In the genomic region with DNA sequence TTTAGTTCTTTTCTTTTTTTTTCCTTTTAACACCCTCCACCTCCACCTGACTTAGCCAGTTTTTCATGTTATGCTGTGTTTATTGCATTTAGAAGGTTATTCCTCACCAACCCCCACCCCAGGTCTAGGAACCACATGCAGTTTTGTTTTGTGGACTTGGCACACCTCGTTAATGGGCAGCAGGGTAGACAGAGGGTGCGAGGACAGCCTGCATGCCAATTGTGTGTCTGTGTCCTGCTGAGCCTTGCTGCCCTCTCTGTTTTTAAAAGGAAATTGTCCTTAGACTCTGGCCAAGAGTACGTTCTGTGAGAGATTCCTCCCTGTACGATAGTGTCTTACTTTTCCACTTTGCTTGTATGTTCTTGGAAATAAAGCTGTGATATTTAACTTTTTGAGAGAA, we compare ENCODE assay signal across 22 cellular contexts. TPM values are rescaled to one million over a fixed set of nuclear protein-coding genes. Genes with fewer than 3 reads are reported as not detected.
DNase-seq lines count a peak whose midpoint lies in the region; ATAC-seq, FAIRE-seq and TF ChIP-seq lines count a peak whose summit lies in the region.
"Had no signal": no experiment of that assay in that cellular context is flagged by ENCODE, and none has a peak within 500 bp of the region (broad histone marks: within the 10 kb centered on the region; RNA-seq: fewer than 3 reads in every experiment).

No MANE protein-coding gene starts in this region.

- intact Hi-C loops in HepG2 (cut with micrococcal nuclease; ENCODE audit: unreplicated experiment): no loop called here
- intact Hi-C loops in right lobe of liver (cut with DNase I): no loop called here
- intact Hi-C loops in left colon (cut with DNase I, micrococcal nuclease): no loop called here

- H3K9ac ChIP-seq in HepG2 (ENCODE audit: insufficient read depth, low read depth, low read length): no peak overlapping the region
- H3K9ac ChIP-seq: BLaER1 had no signal

- no peak for ATAC-seq in HepG2
- ATAC-seq in right lobe of liver: no peak
- peak; percentile 24 for ATAC-seq in left colon
- ATAC-seq in HG03432 (IDR thresholded peaks at IDR 0.05; ENCODE audit: unreplicated experiment): no peak
- ATAC-seq in HG03280 (IDR thresholded peaks at IDR 0.05; ENCODE audit: unreplicated experiment): no peak
- ATAC-seq in activated T-helper 17 cell treated with anti-CD3 and anti-CD28 coated beads, Interleukin-2, amount 50 U/mL, for 72 hours (replicated peaks): no peak
- ATAC-seq in HG03025 (IDR thresholded peaks at IDR 0.05; ENCODE audit: low FRiP score, unreplicated experiment): no peak
- ATAC-seq: activated CD4-positive, alpha-beta T cell treated with anti-CD3 and anti-CD28 coated beads for 36 hours; activated CD8-positive, alpha-beta memory T cell treated with anti-CD3 and anti-CD28 coated beads, Interleukin-2, amount 10 ng/mL, durations not matched to agents 7 days and 5 days; T-helper 17 cell had no signal

- no peaks in the 10 kb centered on the region for H4K20me1 ChIP-seq in HepG2 (ENCODE audit: insufficient read depth, low read length)

- peaks cover 13% of the 10 kb centered on the region for H3K4me1 ChIP-seq in HepG2 (ENCODE audit: insufficient read depth, low read length)
- peaks cover 0 to 81% (median 35%) of the 10 kb centered on the region in 4 donors for H3K4me1 ChIP-seq in right lobe of liver

- no peak overlapping the region for H3K4me3 ChIP-seq in HepG2 (replicated peaks in 1 of 3; ENCODE audit: insufficient read depth in 1 of 3, low read depth in 2 of 3, low read length in 3 of 3)
- no peak overlapping the region for H3K4me3 ChIP-seq in right lobe of liver
- H3K4me3 ChIP-seq: BLaER1, MG63, uterus had no signal

- H3K36me3 ChIP-seq in HepG2 (replicated peaks in 1 of 2; ENCODE audit: control insufficient read depth in 1 of 2, insufficient read depth in 2 of 2, low read length in 2 of 2): peaks cover 9 to 37% of the 10 kb centered on the region in 2 experiments; a peak in 4 of 5 replicates
- peaks cover 0 to 27% (median 9%) of the 10 kb centered on the region in 4 donors for H3K36me3 ChIP-seq in right lobe of liver
- H3K36me3 ChIP-seq: uterus had no signal

- H3K27ac ChIP-seq in HepG2 (ENCODE audit: extremely low read length, insufficient read depth, low read length) (no peak overlapping the region), right lobe of liver (peak overlapping the region in 1 of 3 donors; percentile 33)
- H3K27ac ChIP-seq: BLaER1, brain microvascular endothelial cell, uterus had no signal

- H3K9me3 ChIP-seq in HepG2 (ENCODE audit: low read length): no peaks in the 10 kb centered on the region
- no peaks in the 10 kb centered on the region for H3K9me3 ChIP-seq in right lobe of liver
- H3K9me3 ChIP-seq: BLaER1, MG63, uterus had no signal

- no peaks in the 10 kb centered on the region for H3K27me3 Mint-ChIP-seq in activated T-helper 17 cell treated with anti-CD3 and anti-CD28 coated beads, Interleukin-2, amount 50 U/mL, for 72 hours
- H3K27me3 Mint-ChIP-seq: activated CD4-positive, alpha-beta T cell treated with anti-CD3 and anti-CD28 coated beads for 36 hours; activated CD8-positive, alpha-beta memory T cell treated with anti-CD3 and anti-CD28 coated beads, Interleukin-2, amount 10 ng/mL, durations not matched to agents 7 days and 5 days; IgD-negative memory B cell; T-helper 17 cell had no signal

- BruUV-seq in HepG2 (replicated peaks; lab: Mats Ljungman, UMichigan): no TSS peak

- TF ChIP-seq EP300 in HepG2 (IDR thresholded peaks at IDR 0.05; ENCODE audit: low read depth in 2 of 2, low read length in 2 of 2): no peak
- no peak for TF ChIP-seq EP300 in HepG2 (CRISPR knock-in tag; IDR thresholded peaks at IDR 0.05; ENCODE audit: borderline replicate concordance)

- CTCF ChIA-PET in HepG2 (lab: Yijun Ruan, JAX; ENCODE audit: low intra/inter-chr PET ratio, low total read pairs): no interaction called here

- in situ Hi-C loops in HepG2 (cut with HindIII; ENCODE audit: extremely low pct_ligation_motif_present, low pct_unique_long_range_greater_than_20kb): no loop called here

- no peak for TF ChIP-seq POLR2A in HepG2 (IDR thresholded peaks at IDR 0.05; ENCODE audit: insufficient read depth in 1 of 2, low read depth in 2 of 2, low read length in 2 of 2)
- TF ChIP-seq POLR2A in right lobe of liver (IDR thresholded peaks at IDR 0.05): no peak

- H3K27me3 ChIP-seq in HepG2 (ENCODE audit: control insufficient read depth in 1 of 2, insufficient read depth in 2 of 2, low read length in 2 of 2) (no peaks in the 10 kb centered on the region), right lobe of liver (no peaks in the 10 kb centered on the region)
- H3K27me3 ChIP-seq: BLaER1, brain microvascular endothelial cell, MG63, uterus had no signal

- H3K79me2 ChIP-seq in HepG2 (ENCODE audit: insufficient read depth, low read length): peaks cover 66% of the 10 kb centered on the region

- FAIRE-seq in HepG2 (lab: Jason Lieb, UNC): no peak
- FAIRE-seq: endometrium, keratinocyte, small intestine had no signal

- peaks cover 58% of the 10 kb centered on the region for H3K36me3 Mint-ChIP-seq in activated T-helper 17 cell treated with anti-CD3 and anti-CD28 coated beads, Interleukin-2, amount 50 U/mL, for 72 hours (ENCODE audit: low read depth)

- no peak overlapping the region for H3K27ac Mint-ChIP-seq in activated T-helper 17 cell treated with anti-CD3 and anti-CD28 coated beads, Interleukin-2, amount 50 U/mL, for 72 hours
- H3K27ac Mint-ChIP-seq: activated CD4-positive, alpha-beta T cell treated with anti-CD3 and anti-CD28 coated beads for 36 hours; activated CD8-positive, alpha-beta memory T cell treated with anti-CD3 and anti-CD28 coated beads, Interleukin-2, amount 10 ng/mL, durations not matched to agents 7 days and 5 days; IgD-negative memory B cell had no signal

- TF ChIP-seq CTCF in HepG2 (CRISPR knock-in tag; IDR thresholded peaks at IDR 0.05): no peak
- no peak for TF ChIP-seq CTCF in right lobe of liver (IDR thresholded peaks at IDR 0.05)

- no peak overlapping the region for H3K4me2 ChIP-seq in HepG2 (ENCODE audit: low read depth, low read length)
- H3K4me2 ChIP-seq: BLaER1 had no signal

- H3K4me3 Mint-ChIP-seq in activated T-helper 17 cell treated with anti-CD3 and anti-CD28 coated beads, Interleukin-2, amount 50 U/mL, for 72 hours: no peak overlapping the region
- H3K4me3 Mint-ChIP-seq: activated CD4-positive, alpha-beta T cell treated with anti-CD3 and anti-CD28 coated beads for 36 hours; activated CD8-positive, alpha-beta memory T cell treated with anti-CD3 and anti-CD28 coated beads, Interleukin-2, amount 10 ng/mL, durations not matched to agents 7 days and 5 days; IgD-negative memory B cell; T-helper 17 cell had no signal

- DNase-seq in HepG2 (ENCODE audit: low spot score) (no peak), right lobe of liver (no peak), cerebellar cortex (ENCODE audit: low spot score) (peak; percentile 93), left colon (peak in 1 of 2 donors; percentile 32)
- DNase-seq: activated CD4-positive, alpha-beta T cell treated with anti-CD3 and anti-CD28 coated beads for 36 hours; activated CD8-positive, alpha-beta memory T cell treated with anti-CD3 and anti-CD28 coated beads, Interleukin-2, amount 10 ng/mL, durations not matched to agents 7 days and 5 days; brain microvascular endothelial cell; MG63; NCI-H82; RPMI8226; small intestine; stimulated activated CD4-positive, alpha-beta T cell treated with anti-CD3 and anti-CD28 coated beads, Interleukin-1b, Interleukin-23, amount 100 ng/mL, for 48 hours; T-helper 17 cell; uterus had no signal

- TF ChIP-seq RAD21 in HepG2 (CRISPR knock-in tag; IDR thresholded peaks at IDR 0.05): no peak

- POLR2A ChIA-PET in HepG2 (lab: Yijun Ruan, JAX): interaction anchor here (1.7 kb wide), 1 partner anchor 14 kb away, joined by 6 read pairs; a partner anchor contains a TSS

- H3K4me1 Mint-ChIP-seq in activated T-helper 17 cell treated with anti-CD3 and anti-CD28 coated beads, Interleukin-2, amount 50 U/mL, for 72 hours: peaks cover 50% of the 10 kb centered on the region

- H3K9me3 Mint-ChIP-seq in activated T-helper 17 cell treated with anti-CD3 and anti-CD28 coated beads, Interleukin-2, amount 50 U/mL, for 72 hours: no peaks in the 10 kb centered on the region
- H3K9me3 Mint-ChIP-seq: IgD-negative memory B cell had no signal

- H2AFZ ChIP-seq in HepG2 (ENCODE audit: low read length): no peak overlapping the region

- 94% methylated on average over 4 of the region's 4 CpGs for WGBS in HepG2 (ENCODE audit: low lambda C conversion rate)
- WGBS in right lobe of liver (ENCODE audit: insufficient coverage, low coverage, low lambda C conversion rate, missing lambda C conversion rate): 32% methylated on average over 4 of the region's 4 CpGs

TF ChIP-seq in HepG2, 621 proteins besides CTCF, POLR2A, EP300 and RAD21:
- TF ChIP-seq SIX4 (CRISPR knock-in tag; IDR thresholded peaks at IDR 0.05) (no peak), ZNF768 (CRISPR knock-in tag; IDR thresholded peaks at IDR 0.05) (0 out of 2 replicates have a peak, but pooled peaks have one; percentile 21)

RNA-seq across cellular contexts. Expression of a gene that starts 13.9 kb away (rescaled TPM):
- total RNA-seq in HepG2 (2016; rRNA removed; fragmentation: Illumina TruSeq; extraction: Trizol) (21.3 and 26.0 TPM in 2 replicates), right lobe of liver (100 to 1,000 TPM in 2 of 6 experiments, 10 to 100 TPM in 4; 36.3 to 173 (median 72.8) TPM), left colon (10 to 100 TPM; 67.6 to 71.4 TPM)
- 15.6 and 18.1 TPM in 2 replicates for total RNA-seq in HepG2 (2016; cell fraction: cytosol; rRNA removed; fragmentation: Illumina TruSeq; extraction: Trizol; ENCODE audit: low read depth)
- 23.2 and 24.7 TPM in 2 replicates for total RNA-seq in HepG2 (2016; cell fraction: insoluble cytoplasmic fraction; rRNA removed; fragmentation: Illumina TruSeq; extraction: Trizol)
- total RNA-seq in HepG2 (2016; cell fraction: membrane; rRNA removed; fragmentation: Illumina TruSeq; extraction: Trizol): 8.9 and 10.9 TPM in 2 replicates
- 42.9 and 43.7 TPM in 2 replicates for total RNA-seq in HepG2 (2016; cell fraction: nucleus; rRNA removed; fragmentation: Illumina TruSeq; extraction: Trizol)
- polyA plus RNA-seq in HepG2 (2011; rRNA removed): 6.4 and 8.4 TPM in 2 replicates
- 3.4 and 4.1 TPM in 2 replicates for polyA plus RNA-seq in HepG2 (2011; cell fraction: cytosol; rRNA removed)
- 4.4 and 7.1 TPM in 2 replicates for polyA plus RNA-seq in HepG2 (2011; cell fraction: nucleus; rRNA removed)
- 7.9 and 11.9 TPM in 2 replicates for polyA plus RNA-seq in HepG2 (2012)
- 0.45 and 0.52 TPM in 2 replicates for polyA plus RNA-seq in HepG2 (2016; cell fraction: cytosol; fragmentation: Illumina TruSeq; extraction: Trizol; ENCODE audit: low read depth)
- polyA plus RNA-seq in HepG2 (2016; cell fraction: insoluble cytoplasmic fraction; fragmentation: Illumina TruSeq; extraction: Trizol; ENCODE audit: low read depth): 19.5 and 20.2 TPM in 2 replicates
- polyA plus RNA-seq in HepG2 (2016; cell fraction: membrane; fragmentation: Illumina TruSeq; extraction: Trizol; ENCODE audit: low read depth): 1.8 and 2.2 TPM in 2 replicates
- polyA plus RNA-seq in HepG2 (2016; cell fraction: nucleus; fragmentation: Illumina TruSeq; extraction: Trizol; ENCODE audit: insufficient read depth, low read depth): 35.9 and 42.5 TPM in 2 replicates
- 0.19 and 11.0 TPM in 2 replicates for polyA minus RNA-seq in HepG2 (2011; rRNA and poly(A)+ RNA removed; ENCODE audit: low replicate concordance)
- 9.1 and 9.7 TPM in 2 replicates for polyA minus RNA-seq in HepG2 (2011; cell fraction: cytosol; rRNA and poly(A)+ RNA removed)
- polyA minus RNA-seq in HepG2 (2011; cell fraction: nucleus; rRNA and poly(A)+ RNA removed): 46.5 and 49.8 TPM in 2 replicates
- 10 to 100 TPM; 47.5 to 57.0 TPM for total RNA-seq in activated T-helper 17 cell treated with anti-CD3 and anti-CD28 coated beads, Interleukin-2, amount 50 U/mL, for 72 hours
